Comparison of ENCODE assay signal across 12 cellular contexts in genomic region chr20:47146703-47147102, GRCh38.
A peak's percentile ranks its signal among the peaks of the same experiment; 100 is the strongest.
DNase-seq lines count a peak whose midpoint lies in the region; ATAC-seq and TF ChIP-seq lines count a peak whose summit lies in the region.
"Had no signal": no experiment of that assay in that cellular context is flagged by ENCODE, and none has a peak within 500 bp of the region (broad histone marks: within the 10 kb centered on the region; RNA-seq: fewer than 3 reads in every experiment).

No MANE protein-coding gene starts in this region.

- H3K4me1 ChIP-seq in Panc1 (ENCODE audit: control insufficient read depth, insufficient read depth, low read length): no peaks in the 10 kb centered on the region
- H3K4me1 ChIP-seq: adrenal gland, HAP-1 had no signal

- DNase-seq in GM04504 (ENCODE audit: low read depth): peak; percentile 24
- no peak for DNase-seq in Panc1 (ENCODE audit: low read depth, low spot score)
- peak; percentile 73 for DNase-seq in epithelial cell of proximal tubule (ENCODE audit: low read depth)
- DNase-seq in retina: peak; percentile 15
- DNase-seq in posterior vena cava (ENCODE audit: low spot score): no peak
- DNase-seq: adrenal gland, DMS 273 treated with DMSO at 0.1 percent for 48 hours, NCI-H2081 treated with DMSO at 0.1 percent for 48 hours had no signal

- no TSS peak for BruUV-seq in Panc1 (replicated peaks; lab: Mats Ljungman, UMichigan)

- POLR2A ChIA-PET in Panc1 (lab: Charles Lee): no interaction called here

- no peak for TF ChIP-seq CTCF in Panc1 (IDR thresholded peaks at IDR 0.05)
- no peak for TF ChIP-seq CTCF in epithelial cell of proximal tubule (conservative IDR thresholded peaks at IDR 0.05; ENCODE audit: low read depth, low read length)

- no peak overlapping the region for H3K27ac ChIP-seq in Panc1 (ENCODE audit: low read length)
- H3K27ac ChIP-seq: adrenal gland had no signal

- in situ Hi-C loops in Panc1 (cut with HindIII; ENCODE audit: low pct_unique_long_range_greater_than_20kb, low sequenced_read_pairs): no loop called here

- H3K4me3 ChIP-seq in Panc1 (ENCODE audit: low read depth in 2 of 2, low read length in 2 of 2) (no peak overlapping the region), epithelial cell of proximal tubule (ENCODE audit: low read depth, low read length) (no peak overlapping the region)
- H3K4me3 ChIP-seq: adrenal gland, HAP-1, K562 had no signal

- ATAC-seq in Panc1: peak; percentile 42; the same call in 1 of the 2 replicates
- ATAC-seq in GM18867 (IDR thresholded peaks at IDR 0.05; ENCODE audit: unreplicated experiment): no peak
- no peak for ATAC-seq in GM18519 (IDR thresholded peaks at IDR 0.05; ENCODE audit: low FRiP score, unreplicated experiment)
- ATAC-seq: K562 had no signal

- 0 out of 2 replicates have a peak, but pooled peaks cover under 1% of the 10 kb centered on the region for H3K9me3 ChIP-seq in Panc1 (ENCODE audit: control insufficient read depth, insufficient read depth, low read depth, low read length)
- H3K9me3 ChIP-seq: adrenal gland, HAP-1 had no signal

- CTCF ChIA-PET in Panc1 (lab: Charles Lee): no interaction called here

- no peaks in the 10 kb centered on the region for H3K27me3 ChIP-seq in Panc1 (ENCODE audit: control insufficient read depth, insufficient read depth, low read length)
- H3K27me3 ChIP-seq: adrenal gland had no signal

- intact Hi-C loops in Panc1 (cut with micrococcal nuclease; ENCODE audit: unreplicated experiment): no loop called here
- intact Hi-C loops in posterior vena cava (cut with DNase I): no loop called here

- H3K36me3 ChIP-seq in Panc1 (ENCODE audit: control insufficient read depth, insufficient read depth, low read length): no peaks in the 10 kb centered on the region
- H3K36me3 ChIP-seq: adrenal gland, HAP-1 had no signal

Comparison
In these comparisons a context has a peak if more than half of its experiments do, and no peak if none do; other contexts are left out.
1. DNase-seq: peak in GM04504 (single experiment), epithelial cell of proximal tubule (single experiment) and retina (single experiment); none in Panc1 (single experiment) and posterior vena cava (single experiment).